9 cellular contexts compared by ENCODE assay signal in genomic region chr1:28235746-28236655, GRCh38. TPM values are rescaled to one million over a fixed set of nuclear protein-coding genes. Genes with fewer than 3 reads are reported as not detected.
DNase-seq lines count a peak whose midpoint lies in the region; ATAC-seq and TF ChIP-seq lines count a peak whose summit lies in the region.
"Had no signal": no experiment of that assay in that cellular context is flagged by ENCODE, and none has a peak within 500 bp of the region (broad histone marks: within the 10 kb centered on the region; RNA-seq: fewer than 3 reads in every experiment).

Gene ATP5IF1 (plus strand): TSS chr1:28236124. CDS start chr1:28236184, 60 bp downstream.

- H3K27me3 Mint-ChIP-seq in activated CD4-positive, alpha-beta T cell treated with anti-CD3 and anti-CD28 coated beads for 36 hours, result no peaks in the 10 kb centered on the region

- peaks cover 8% of the 10 kb centered on the region for H3K36me3 Mint-ChIP-seq in activated CD4-positive, alpha-beta T cell treated with anti-CD3 and anti-CD28 coated beads for 36 hours (ENCODE audit: low read depth)

- peak; percentile 70 for ATAC-seq in HG03457 (IDR thresholded peaks at IDR 0.05; ENCODE audit: unreplicated experiment)
- ATAC-seq in activated CD4-positive, alpha-beta T cell treated with anti-CD3 and anti-CD28 coated beads for 36 hours, result peak; percentile 97

- H3K4me3 ChIP-seq in BJ (ENCODE audit: low read depth, low read length), result peak within 1 kb of the TSS; percentile 94

- intact Hi-C loops in activated CD4-positive, alpha-beta T cell treated with anti-CD3 and anti-CD28 coated beads for 36 hours (cut with DNase I, micrococcal nuclease), result loop anchor here (1.0 to 2.0 kb wide), 5 partner anchors 10 to 407 kb away; partner anchors contain the start of genes SESN2 (in 2 of the 2), PHACTR4 (in 1 of the 2), TAF12 (in 1 of the 2) and XKR8 (in 1 of the 2)

- POLR2A ChIA-PET in BJ (lab: Charles Lee), result interaction anchor here (0.5 to 1.0 kb wide), 4 partner anchors 92 to 148 kb away, joined by 3 to 10 read pairs (median 4); partner anchors contain the start of gene EYA3
- POLR2A ChIA-PET in activated CD4-positive, alpha-beta T cell treated with anti-CD3 and anti-CD28 coated beads for 36 hours (lab: Charles Lee), result interaction anchor here (0.5 to 1.4 kb wide), 10 partner anchors 9 to 412 kb away, joined by 3 to 12 read pairs (median 6); partner anchors contain the start of genes MED18, RNU11 and TAF12

- DNase-seq in BJ (ENCODE audit: low read depth) (peak; percentile 94), GM19240 (ENCODE audit: insufficient read length, low spot score) (peak; percentile 91), NCI-H524 (lab: John Stamatoyannopoulos, UW) (peak; percentile 88 to 96), kidney tubule cell (ENCODE audit: low spot score) (peak; percentile 99)
- DNase-seq in activated CD4-positive, alpha-beta T cell treated with anti-CD3 and anti-CD28 coated beads for 36 hours, result peak; percentile 97
- DNase-seq in stimulated activated CD4-positive, alpha-beta T cell treated with anti-CD3 and anti-CD28 coated beads, Interleukin-1b, Interleukin-23, amount 100 ng/mL, for 24 hours (ENCODE audit: low read depth in 4 of 4, low spot score in 1 of 4), result peak; percentile 81 to 94 (median 90)

- H3K4me3 Mint-ChIP-seq in activated CD4-positive, alpha-beta T cell treated with anti-CD3 and anti-CD28 coated beads for 36 hours, result no peak within 1 kb of the TSS

- H3K4me1 Mint-ChIP-seq in activated CD4-positive, alpha-beta T cell treated with anti-CD3 and anti-CD28 coated beads for 36 hours, result peaks cover 15% of the 10 kb centered on the region

- H3K27ac Mint-ChIP-seq in activated CD4-positive, alpha-beta T cell treated with anti-CD3 and anti-CD28 coated beads for 36 hours, result no peak within 1 kb of the TSS

- no peaks in the 10 kb centered on the region for H3K9me3 Mint-ChIP-seq in activated CD4-positive, alpha-beta T cell treated with anti-CD3 and anti-CD28 coated beads for 36 hours (ENCODE audit: low read depth)
- H3K9me3 Mint-ChIP-seq: nephron had no signal

- CTCF ChIA-PET in BJ (lab: Yijun Ruan, JAX), result interaction anchor here (0.7 to 2.1 kb wide), 3 partner anchors 13 to 355 kb away, joined by 3 to 9 read pairs (median 6); no protein-coding TSS in a partner anchor
- CTCF ChIA-PET in activated CD4-positive, alpha-beta T cell treated with anti-CD3 and anti-CD28 coated beads for 36 hours (lab: Charles Lee), result interaction anchor here (0.5 to 4.7 kb wide), 9 partner anchors 9 to 567 kb away, joined by 3 to 24 read pairs (median 5); no protein-coding TSS in a partner anchor

- no peaks in the 10 kb centered on the region for H3K27me3 ChIP-seq in BJ (ENCODE audit: control insufficient read depth, insufficient read depth, low read length)

- peak within 1 kb of the TSS; percentile 95 for H3K27ac ChIP-seq in cingulate gyrus (ENCODE audit: low read depth, low read length)

- no peak for TF ChIP-seq CTCF in BJ (IDR thresholded peaks at IDR 0.05; ENCODE audit: insufficient read depth, low read depth, low read length)

- no peaks in the 10 kb centered on the region; the same call in 1 of the 2 replicates for H3K36me3 ChIP-seq in BJ (ENCODE audit: control insufficient read depth, insufficient read depth, low read length)

RNA-seq across cellular contexts. Expression of gene ATP5IF1, which starts in this region (rescaled TPM):
- 168 and 211 TPM in 2 replicates for polyA plus RNA-seq in BJ (2011; rRNA removed)
- polyA minus RNA-seq in BJ (2011; rRNA and poly(A)+ RNA removed), result 12.0 and 13.6 TPM in 2 replicates
- 100 to 1,000 TPM; 192 to 195 TPM for total RNA-seq in activated CD4-positive, alpha-beta T cell treated with anti-CD3 and anti-CD28 coated beads for 36 hours

Comparison
In these comparisons a context has a peak if more than half of its experiments do, and no peak if none do; other contexts are left out.
1. Peak in every context shown above with its lines: DNase-seq, ATAC-seq, H3K4me3 ChIP-seq and H3K27ac ChIP-seq.